ENCODE assay signal across 2 cellular contexts in the genomic region with DNA sequence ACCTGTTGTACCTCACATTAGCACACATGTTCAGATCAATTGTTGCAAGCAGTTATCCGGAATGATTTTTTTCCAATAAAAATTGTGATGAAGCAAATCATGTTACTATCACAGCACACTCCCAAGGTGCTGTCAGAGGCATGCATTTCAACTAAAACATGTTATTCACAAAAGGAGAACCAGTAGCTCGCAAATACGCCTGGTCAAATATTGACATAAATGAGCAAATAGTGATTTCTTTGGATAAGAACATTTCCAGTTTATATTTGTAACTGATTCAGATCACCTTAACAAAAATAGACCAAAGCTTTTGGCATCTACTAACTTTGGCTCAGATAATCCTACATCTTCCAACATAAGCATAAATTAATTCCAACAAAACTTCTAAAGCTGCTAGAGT.
TF ChIP-seq lines count a peak whose summit lies in the region.

No MANE protein-coding gene starts in this region.

TF ChIP-seq in liver, 16 proteins besides CTCF, POLR2A, EP300 and RAD21 (continued from another document):
- TF ChIP-seq REST (IDR thresholded peaks at IDR 0.05), result no peak
- TF ChIP-seq HNF4G (IDR thresholded peaks at IDR 0.05), result no peak
- TF ChIP-seq HNF4A (conservative IDR thresholded peaks at IDR 0.05), result peak in 1 of 2 donors; percentile 40
- no peak for TF ChIP-seq YY1 (IDR thresholded peaks at IDR 0.05)
- peak; percentile 53 for TF ChIP-seq FOXA2 (IDR thresholded peaks at IDR 0.05)
- TF ChIP-seq FOXA1 (IDR thresholded peaks at IDR 0.05), result no peak
- TF ChIP-seq, protein P1, sequence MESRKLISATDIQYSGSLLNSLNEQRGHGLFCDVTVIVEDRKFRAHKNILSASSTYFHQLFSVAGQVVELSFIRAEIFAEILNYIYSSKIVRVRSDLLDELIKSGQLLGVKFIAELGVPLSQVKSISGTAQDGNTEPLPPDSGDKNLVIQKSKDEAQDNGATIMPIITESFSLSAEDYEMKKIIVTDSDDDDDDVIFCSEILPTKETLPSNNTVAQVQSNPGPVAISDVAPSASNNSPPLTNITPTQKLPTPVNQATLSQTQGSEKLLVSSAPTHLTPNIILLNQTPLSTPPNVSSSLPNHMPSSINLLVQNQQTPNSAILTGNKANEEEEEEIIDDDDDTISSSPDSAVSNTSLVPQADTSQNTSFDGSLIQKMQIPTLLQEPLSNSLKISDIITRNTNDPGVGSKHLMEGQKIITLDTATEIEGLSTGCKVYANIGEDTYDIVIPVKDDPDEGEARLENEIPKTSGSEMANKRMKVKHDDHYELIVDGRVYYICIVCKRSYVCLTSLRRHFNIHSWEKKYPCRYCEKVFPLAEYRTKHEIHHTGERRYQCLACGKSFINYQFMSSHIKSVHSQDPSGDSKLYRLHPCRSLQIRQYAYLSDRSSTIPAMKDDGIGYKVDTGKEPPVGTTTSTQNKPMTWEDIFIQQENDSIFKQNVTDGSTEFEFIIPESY (IDR thresholded peaks at IDR 0.05), result no peak
- TF ChIP-seq JUND (IDR thresholded peaks at IDR 0.05), result no peak
- TF ChIP-seq RXRA (IDR thresholded peaks at IDR 0.05), result peak in 1 of 2 donors; percentile 27
- TF ChIP-seq NR2F2 (IDR thresholded peaks at IDR 0.05), result no peak
- TF ChIP-seq SP1 (IDR thresholded peaks at IDR 0.05), result no peak

TF ChIP-seq in HepG2, 621 proteins besides CTCF, POLR2A, EP300 and RAD21 (continued from another document):
- TF ChIP-seq, protein P2, sequence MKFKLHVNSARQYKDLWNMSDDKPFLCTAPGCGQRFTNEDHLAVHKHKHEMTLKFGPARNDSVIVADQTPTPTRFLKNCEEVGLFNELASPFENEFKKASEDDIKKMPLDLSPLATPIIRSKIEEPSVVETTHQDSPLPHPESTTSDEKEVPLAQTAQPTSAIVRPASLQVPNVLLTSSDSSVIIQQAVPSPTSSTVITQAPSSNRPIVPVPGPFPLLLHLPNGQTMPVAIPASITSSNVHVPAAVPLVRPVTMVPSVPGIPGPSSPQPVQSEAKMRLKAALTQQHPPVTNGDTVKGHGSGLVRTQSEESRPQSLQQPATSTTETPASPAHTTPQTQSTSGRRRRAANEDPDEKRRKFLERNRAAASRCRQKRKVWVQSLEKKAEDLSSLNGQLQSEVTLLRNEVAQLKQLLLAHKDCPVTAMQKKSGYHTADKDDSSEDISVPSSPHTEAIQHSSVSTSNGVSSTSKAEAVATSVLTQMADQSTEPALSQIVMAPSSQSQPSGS (CRISPR knock-in tag; IDR thresholded peaks at IDR 0.05), result no peak
- no peak for TF ChIP-seq KMT2A (CRISPR knock-in tag; IDR thresholded peaks at IDR 0.05)
- TF ChIP-seq, protein P3, sequence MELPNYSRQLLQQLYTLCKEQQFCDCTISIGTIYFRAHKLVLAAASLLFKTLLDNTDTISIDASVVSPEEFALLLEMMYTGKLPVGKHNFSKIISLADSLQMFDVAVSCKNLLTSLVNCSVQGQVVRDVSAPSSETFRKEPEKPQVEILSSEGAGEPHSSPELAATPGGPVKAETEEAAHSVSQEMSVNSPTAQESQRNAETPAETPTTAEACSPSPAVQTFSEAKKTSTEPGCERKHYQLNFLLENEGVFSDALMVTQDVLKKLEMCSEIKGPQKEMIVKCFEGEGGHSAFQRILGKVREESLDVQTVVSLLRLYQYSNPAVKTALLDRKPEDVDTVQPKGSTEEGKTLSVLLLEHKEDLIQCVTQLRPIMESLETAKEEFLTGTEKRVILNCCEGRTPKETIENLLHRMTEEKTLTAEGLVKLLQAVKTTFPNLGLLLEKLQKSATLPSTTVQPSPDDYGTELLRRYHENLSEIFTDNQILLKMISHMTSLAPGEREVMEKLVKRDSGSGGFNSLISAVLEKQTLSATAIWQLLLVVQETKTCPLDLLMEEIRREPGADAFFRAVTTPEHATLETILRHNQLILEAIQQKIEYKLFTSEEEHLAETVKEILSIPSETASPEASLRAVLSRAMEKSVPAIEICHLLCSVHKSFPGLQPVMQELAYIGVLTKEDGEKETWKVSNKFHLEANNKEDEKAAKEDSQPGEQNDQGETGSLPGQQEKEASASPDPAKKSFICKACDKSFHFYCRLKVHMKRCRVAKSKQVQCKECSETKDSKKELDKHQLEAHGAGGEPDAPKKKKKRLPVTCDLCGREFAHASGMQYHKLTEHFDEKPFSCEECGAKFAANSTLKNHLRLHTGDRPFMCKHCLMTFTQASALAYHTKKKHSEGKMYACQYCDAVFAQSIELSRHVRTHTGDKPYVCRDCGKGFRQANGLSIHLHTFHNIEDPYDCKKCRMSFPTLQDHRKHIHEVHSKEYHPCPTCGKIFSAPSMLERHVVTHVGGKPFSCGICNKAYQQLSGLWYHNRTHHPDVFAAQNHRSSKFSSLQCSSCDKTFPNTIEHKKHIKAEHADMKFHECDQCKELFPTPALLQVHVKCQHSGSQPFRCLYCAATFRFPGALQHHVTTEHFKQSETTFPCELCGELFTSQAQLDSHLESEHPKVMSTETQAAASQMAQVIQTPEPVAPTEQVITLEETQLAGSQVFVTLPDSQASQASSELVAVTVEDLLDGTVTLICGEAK (IDR thresholded peaks at IDR 0.05), result no peak
- TF ChIP-seq, protein P3 (CRISPR knock-in tag; IDR thresholded peaks at IDR 0.05), result no peak
- TF ChIP-seq MYPOP (CRISPR knock-in tag; IDR thresholded peaks at IDR 0.05), result no peak
- TF ChIP-seq ZNF761 (CRISPR knock-in tag; conservative IDR thresholded peaks at IDR 0.05), result no peak
- no peak for TF ChIP-seq ZNF83 (CRISPR knock-in tag; IDR thresholded peaks at IDR 0.05; ENCODE audit: borderline replicate concordance)
- no peak for TF ChIP-seq ZNF160 (CRISPR knock-in tag; IDR thresholded peaks at IDR 0.05)
- TF ChIP-seq ZSCAN21 (CRISPR knock-in tag; IDR thresholded peaks at IDR 0.05; ENCODE audit: borderline replicate concordance), result no peak
- no peak for TF ChIP-seq XRCC5 (optimal IDR thresholded peaks at IDR 0.05; ENCODE audit: low read length)
- TF ChIP-seq PTBP1 (IDR thresholded peaks at IDR 0.05; ENCODE audit: low read depth, low read length, poor library complexity, severe bottlenecking), result no peak
- no peak for TF ChIP-seq AKNA (CRISPR knock-in tag; IDR thresholded peaks at IDR 0.05; ENCODE audit: borderline replicate concordance)
- TF ChIP-seq, protein P4, sequence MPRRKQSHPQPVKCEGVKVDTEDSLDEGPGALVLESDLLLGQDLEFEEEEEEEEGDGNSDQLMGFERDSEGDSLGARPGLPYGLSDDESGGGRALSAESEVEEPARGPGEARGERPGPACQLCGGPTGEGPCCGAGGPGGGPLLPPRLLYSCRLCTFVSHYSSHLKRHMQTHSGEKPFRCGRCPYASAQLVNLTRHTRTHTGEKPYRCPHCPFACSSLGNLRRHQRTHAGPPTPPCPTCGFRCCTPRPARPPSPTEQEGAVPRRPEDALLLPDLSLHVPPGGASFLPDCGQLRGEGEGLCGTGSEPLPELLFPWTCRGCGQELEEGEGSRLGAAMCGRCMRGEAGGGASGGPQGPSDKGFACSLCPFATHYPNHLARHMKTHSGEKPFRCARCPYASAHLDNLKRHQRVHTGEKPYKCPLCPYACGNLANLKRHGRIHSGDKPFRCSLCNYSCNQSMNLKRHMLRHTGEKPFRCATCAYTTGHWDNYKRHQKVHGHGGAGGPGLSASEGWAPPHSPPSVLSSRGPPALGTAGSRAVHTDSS (CRISPR knock-in tag; conservative IDR thresholded peaks at IDR 0.05), result no peak
